Comparison of ENCODE assay signal across 12 cellular contexts in genomic region chr17:753407-753806, GRCh38. TPM values are rescaled to one million over a fixed set of nuclear protein-coding genes. Genes with fewer than 3 reads are reported as not detected.
DNase-seq lines count a peak whose midpoint lies in the region; ATAC-seq and TF ChIP-seq lines count a peak whose summit lies in the region.
"Had no signal": no experiment of that assay in that cellular context is flagged by ENCODE, and none has a peak within 500 bp of the region (broad histone marks: within the 10 kb centered on the region; RNA-seq: fewer than 3 reads in every experiment).

No MANE protein-coding gene starts in this region.

- H3K27ac ChIP-seq in cardiac muscle cell (peak overlapping the region; percentile 100), right cardiac atrium (ENCODE audit: low read length) (no peak overlapping the region)

- H3K4me3 ChIP-seq in cardiac muscle cell (no peak overlapping the region), right cardiac atrium (ENCODE audit: low read length) (no peak overlapping the region)

- DNase-seq in cardiac muscle cell (ENCODE audit: low read depth in 1 of 2, low spot score in 1 of 2) = no peak
- DNase-seq in right cardiac atrium = no peak
- DNase-seq in activated CD4-positive, alpha-beta memory T cell treated with anti-CD3 and anti-CD28 coated beads for 36 hours = no peak
- DNase-seq in immature natural killer cell = no peak
- DNase-seq in type B pancreatic cell (ENCODE audit: extremely low spot score, unreplicated experiment) = no peak
- DNase-seq in activated gamma-delta T cell treated with Interleukin-2 at 50 U/mL for 16 hours = no peak
- DNase-seq in COLO668 (lab: John Stamatoyannopoulos, UW; ENCODE audit: unreplicated experiment) = no peak
- DNase-seq: effector CD4-positive, alpha-beta T cell; mesendoderm; NCI-H2107 had no signal

- H3K27me3 Mint-ChIP-seq in activated CD4-positive, alpha-beta memory T cell treated with anti-CD3 and anti-CD28 coated beads for 36 hours = no peaks in the 10 kb centered on the region
- H3K27me3 Mint-ChIP-seq in immature natural killer cell (ENCODE audit: low read depth in 3 of 3) = peaks cover 5 to 11% (median 5%) of the 10 kb centered on the region in 3 donors
- no peaks in the 10 kb centered on the region for H3K27me3 Mint-ChIP-seq in type B pancreatic cell

- no peak overlapping the region for H3K27ac Mint-ChIP-seq in activated CD4-positive, alpha-beta memory T cell treated with anti-CD3 and anti-CD28 coated beads for 36 hours
- peak overlapping the region in 5 of 6 donors; percentile 40 to 68 (median 62) for H3K27ac Mint-ChIP-seq in immature natural killer cell
- H3K27ac Mint-ChIP-seq in type B pancreatic cell = peak overlapping the region; percentile 67

- H3K9me3 Mint-ChIP-seq in activated CD4-positive, alpha-beta memory T cell treated with anti-CD3 and anti-CD28 coated beads for 36 hours = peaks cover 9% of the 10 kb centered on the region
- H3K9me3 Mint-ChIP-seq in immature natural killer cell = no peaks in the 10 kb centered on the region
- H3K9me3 Mint-ChIP-seq in type B pancreatic cell = peaks cover 5% of the 10 kb centered on the region

- POLR2A ChIA-PET in activated CD4-positive, alpha-beta memory T cell treated with anti-CD3 and anti-CD28 coated beads for 36 hours (lab: Charles Lee) = no interaction called here

- peaks cover 30% of the 10 kb centered on the region for H3K4me1 Mint-ChIP-seq in activated CD4-positive, alpha-beta memory T cell treated with anti-CD3 and anti-CD28 coated beads for 36 hours (ENCODE audit: low read depth)
- H3K4me1 Mint-ChIP-seq in immature natural killer cell (peaks cover 32 to 34% of the 10 kb centered on the region in 2 donors), type B pancreatic cell (ENCODE audit: unreplicated experiment) (peaks cover 38% of the 10 kb centered on the region)

- ATAC-seq in right cardiac atrium (no peak), HG03045 (IDR thresholded peaks at IDR 0.05; ENCODE audit: unreplicated experiment) (no peak)

- CTCF ChIA-PET in activated CD4-positive, alpha-beta memory T cell treated with anti-CD3 and anti-CD28 coated beads for 36 hours (lab: Charles Lee) = interaction anchor here (1.3 to 2.2 kb wide), 2 partner anchors 23 to 243 kb away, joined by 4 to 9 read pairs; partner anchors contain the start of gene TIMM22

- no peaks in the 10 kb centered on the region for H3K27me3 ChIP-seq in cardiac muscle cell
- H3K27me3 ChIP-seq in right cardiac atrium (ENCODE audit: control insufficient read depth, insufficient read depth) = no peaks in the 10 kb centered on the region
- H3K27me3 ChIP-seq: transverse colon had no signal

- peaks cover 5% of the 10 kb centered on the region for H3K4me1 ChIP-seq in cardiac muscle cell (ENCODE audit: low read depth)
- H3K4me1 ChIP-seq in right cardiac atrium (ENCODE audit: control insufficient read depth, insufficient read depth, low read length) = peaks cover 2% of the 10 kb centered on the region

- WGBS in right cardiac atrium = 78% methylated on average over 14 of the region's 14 CpGs

- TF ChIP-seq CTCF in cardiac muscle cell (IDR thresholded peaks at IDR 0.05; ENCODE audit: low read depth, low read length) (no peak), type B pancreatic cell (conservative IDR thresholded peaks at IDR 0.05) (no peak)

- no peaks in the 10 kb centered on the region for H3K9me3 ChIP-seq in cardiac muscle cell (ENCODE audit: low read depth)
- H3K9me3 ChIP-seq in right cardiac atrium (ENCODE audit: control insufficient read depth, low read length) = no peaks in the 10 kb centered on the region
- H3K9me3 ChIP-seq: transverse colon had no signal

- H3K4me3 Mint-ChIP-seq in activated CD4-positive, alpha-beta memory T cell treated with anti-CD3 and anti-CD28 coated beads for 36 hours = peak overlapping the region; percentile 15
- H3K4me3 Mint-ChIP-seq in immature natural killer cell (peak overlapping the region; percentile 63 to 82 (median 79)), type B pancreatic cell (peak overlapping the region; percentile 74)

- no peaks in the 10 kb centered on the region for H3K36me3 ChIP-seq in cardiac muscle cell

- peaks cover 25% of the 10 kb centered on the region for H3K36me3 Mint-ChIP-seq in activated CD4-positive, alpha-beta memory T cell treated with anti-CD3 and anti-CD28 coated beads for 36 hours
- H3K36me3 Mint-ChIP-seq in immature natural killer cell = peaks cover 0 to 9% (median 8%) of the 10 kb centered on the region in 3 donors
- peaks cover 30% of the 10 kb centered on the region for H3K36me3 Mint-ChIP-seq in type B pancreatic cell

- intact Hi-C loops in right cardiac atrium (cut with DNase I) = no loop called here
- intact Hi-C loops in activated CD4-positive, alpha-beta memory T cell treated with anti-CD3 and anti-CD28 coated beads for 36 hours (cut with micrococcal nuclease) = loop anchor here (5.0 kb wide), 1 partner anchor 341 kb away; a partner anchor contains a TSS

RNA-seq across cellular contexts. Expression of gene GEMIN4, which starts 1.3 kb away (rescaled TPM):
- total RNA-seq in cardiac muscle cell = 16.4 and 24.8 TPM in 2 replicates
- polyA plus RNA-seq in cardiac muscle cell = 23.7 and 42.6 TPM in 2 replicates
- total RNA-seq in right cardiac atrium = 10 to 100 TPM; 12.5 to 15.7 (median 15.1) TPM
- polyA plus RNA-seq in right cardiac atrium = 5.6 TPM
- total RNA-seq in activated CD4-positive, alpha-beta memory T cell treated with anti-CD3 and anti-CD28 coated beads for 36 hours = 10 to 100 TPM; 38.8 to 39.6 TPM
- polyA plus RNA-seq in immature natural killer cell = 10 to 100 TPM; 10.9 to 20.1 (median 11.4) TPM
- 26.1 and 34.5 TPM in 2 replicates for total RNA-seq in type B pancreatic cell (ENCODE audit: low replicate concordance)

RNA-seq across cellular contexts. Expression of gene TLCD3A, which starts 21.0 kb away (rescaled TPM):
- 15.4 and 16.4 TPM in 2 replicates for total RNA-seq in cardiac muscle cell
- polyA plus RNA-seq in cardiac muscle cell = 20.3 and 27.0 TPM in 2 replicates
- total RNA-seq in right cardiac atrium = 1 to 10 TPM; 3.2 to 5.0 (median 4.1) TPM
- polyA plus RNA-seq in right cardiac atrium = 1.7 TPM
- 1 to 10 TPM; 6.9 to 8.4 TPM for total RNA-seq in activated CD4-positive, alpha-beta memory T cell treated with anti-CD3 and anti-CD28 coated beads for 36 hours
- 1 to 10 TPM in 1 of 3 donors, under 1 TPM in 1, not detected in 1; 0.92 to 1.4 TPM for polyA plus RNA-seq in immature natural killer cell
- total RNA-seq in type B pancreatic cell (ENCODE audit: low replicate concordance) = 15.0 and 19.3 TPM in 2 replicates

RNA-seq across cellular contexts. Expression of gene GLOD4, which starts 28.7 kb away (rescaled TPM):
- 85.3 and 151 TPM in 2 replicates for total RNA-seq in cardiac muscle cell
- polyA plus RNA-seq in cardiac muscle cell = 76.8 and 83.7 TPM in 2 replicates
- total RNA-seq in right cardiac atrium = 10 to 100 TPM; 32.4 to 42.9 (median 36.1) TPM
- 23.6 TPM for polyA plus RNA-seq in right cardiac atrium
- 10 to 100 TPM; 56.3 to 66.5 TPM for total RNA-seq in activated CD4-positive, alpha-beta memory T cell treated with anti-CD3 and anti-CD28 coated beads for 36 hours
- 10 to 100 TPM; 90.8 to 94.9 (median 92.0) TPM for polyA plus RNA-seq in immature natural killer cell
- total RNA-seq in type B pancreatic cell (ENCODE audit: low replicate concordance) = 83.1 and 99.4 TPM in 2 replicates

RNA-seq across cellular contexts. Expression of gene MRM3, which starts 28.7 kb away (rescaled TPM):
- 24.8 and 26.4 TPM in 2 replicates for total RNA-seq in cardiac muscle cell
- 28.1 and 35.7 TPM in 2 replicates for polyA plus RNA-seq in cardiac muscle cell
- total RNA-seq in right cardiac atrium = 10 to 100 TPM; 15.6 to 19.2 (median 17.9) TPM
- 20.0 TPM for polyA plus RNA-seq in right cardiac atrium
- total RNA-seq in activated CD4-positive, alpha-beta memory T cell treated with anti-CD3 and anti-CD28 coated beads for 36 hours = 10 to 100 TPM; 24.6 to 26.1 TPM
- polyA plus RNA-seq in immature natural killer cell = 10 to 100 TPM; 26.1 to 40.6 (median 27.5) TPM
- 17.7 and 21.3 TPM in 2 replicates for total RNA-seq in type B pancreatic cell (ENCODE audit: low replicate concordance)

RNA-seq across cellular contexts. Expression of gene VPS53, which starts 38.8 kb away (rescaled TPM):
- 10.5 and 18.4 TPM in 2 replicates for total RNA-seq in cardiac muscle cell
- polyA plus RNA-seq in cardiac muscle cell = 18.6 and 25.5 TPM in 2 replicates
- total RNA-seq in right cardiac atrium = 10 to 100 TPM; 37.8 to 58.9 (median 44.7) TPM
- polyA plus RNA-seq in right cardiac atrium = 9.6 TPM
- total RNA-seq in activated CD4-positive, alpha-beta memory T cell treated with anti-CD3 and anti-CD28 coated beads for 36 hours = 10 to 100 TPM; 57.1 to 59.9 TPM
- 10 to 100 TPM in 1 of 3 donors, 1 to 10 TPM in 2; 3.3 to 13.0 (median 6.9) TPM for polyA plus RNA-seq in immature natural killer cell
- total RNA-seq in type B pancreatic cell (ENCODE audit: low replicate concordance) = 62.1 and 68.0 TPM in 2 replicates

Comparison
In these comparisons a context has a peak if more than half of its experiments do, and no peak if none do; other contexts are left out.
1. H3K4me3 Mint-ChIP-seq: peak in every context shown above with its lines; median percentile 79 in immature natural killer cell; 74 in type B pancreatic cell; 15 in activated CD4-positive, alpha-beta memory T cell treated with anti-CD3 and anti-CD28 coated beads for 36 hours.